19 cellular contexts compared by ENCODE assay signal in the genomic region with DNA sequence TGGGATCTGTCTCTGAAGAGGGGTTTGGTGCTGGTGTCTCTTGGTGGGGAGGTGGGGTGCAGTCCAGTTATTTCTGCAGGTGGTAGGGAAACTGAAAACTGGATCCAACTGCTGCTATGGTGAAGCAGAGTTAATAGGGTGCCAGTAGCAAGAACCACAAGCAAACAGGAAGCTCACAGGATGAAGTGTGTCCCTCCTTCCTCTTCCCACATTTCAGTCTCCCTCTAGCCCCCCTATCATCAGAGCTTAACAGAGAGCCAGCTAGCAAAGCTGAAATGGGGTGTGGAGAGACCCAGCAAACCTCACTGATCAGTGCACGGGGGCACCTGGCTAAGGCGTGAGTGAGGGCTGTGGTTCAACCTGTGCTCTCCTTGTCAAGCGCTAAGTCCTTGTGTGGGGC.
"Had no signal": no experiment of that assay in that cellular context is flagged by ENCODE, and none has a peak within 500 bp of the region (broad histone marks: within the 10 kb centered on the region; RNA-seq: fewer than 3 reads in every experiment).

No MANE protein-coding gene starts in this region.

- H3K9me3 Mint-ChIP-seq: activated naive CD8-positive, alpha-beta T cell treated with anti-CD3 and anti-CD28 coated beads for 36 hours; brain; natural killer cell; stimulated activated effector memory CD8-positive, alpha-beta T cell treated with anti-CD3 and anti-CD28 coated beads, Interleukin-12 subunit alpha, Interleukin-12 subunit beta, amount 100 ng/mL, for 72 hours; type B pancreatic cell had no signal

- H3K27ac ChIP-seq: lower lobe of right lung, neutrophil, parathyroid adenoma, testis had no signal

- H3K4me1 ChIP-seq: lower lobe of right lung, parathyroid adenoma, testis had no signal

- ATAC-seq: activated CD8-positive, alpha-beta memory T cell treated with anti-CD3 and anti-CD28 coated beads, Interleukin-2, amount 10 ng/mL, durations not matched to agents 7 days and 5 days; left colon; lower lobe of right lung; natural killer cell; sciatic nerve; stimulated activated effector memory CD8-positive, alpha-beta T cell treated with anti-CD3 and anti-CD28 coated beads, Interleukin-12 subunit alpha, Interleukin-12 subunit beta, amount 100 ng/mL, for 72 hours had no signal

- H3K4me1 Mint-ChIP-seq: stimulated activated effector memory CD8-positive, alpha-beta T cell treated with anti-CD3 and anti-CD28 coated beads, Interleukin-12 subunit alpha, Interleukin-12 subunit beta, amount 100 ng/mL, for 72 hours had no signal

- DNase-seq: activated CD4-positive, alpha-beta T cell treated with anti-CD3 and anti-CD28 coated beads, Interleukin-2, amount 50 U/mL, for 48 hours; activated CD8-positive, alpha-beta memory T cell treated with anti-CD3 and anti-CD28 coated beads, Interleukin-2, amount 10 ng/mL, durations not matched to agents 7 days and 5 days; activated naive CD8-positive, alpha-beta T cell treated with anti-CD3 and anti-CD28 coated beads for 36 hours; central memory CD4-positive, alpha-beta T cell; erythroblast; hypothalamus; islet precursor cell; left colon; lower lobe of right lung; natural killer cell; stimulated activated CD4-positive, alpha-beta T cell treated with anti-CD3 and anti-CD28 coated beads, Interleukin-4, amount 100 ng/mL, for 24 hours; testis had no signal

- H3K36me3 ChIP-seq: lower lobe of right lung, neutrophil had no signal

- H3K27me3 Mint-ChIP-seq: brain had no signal

- H3K4me3 ChIP-seq: lower lobe of right lung, smooth muscle cell, testis had no signal

- H3K36me3 Mint-ChIP-seq: brain; natural killer cell; stimulated activated effector memory CD8-positive, alpha-beta T cell treated with anti-CD3 and anti-CD28 coated beads, Interleukin-12 subunit alpha, Interleukin-12 subunit beta, amount 100 ng/mL, for 72 hours; type B pancreatic cell had no signal

- H3K9me3 ChIP-seq: lower lobe of right lung, neutrophil, testis had no signal

- H3K27ac Mint-ChIP-seq: activated CD8-positive, alpha-beta memory T cell treated with anti-CD3 and anti-CD28 coated beads, Interleukin-2, amount 10 ng/mL, durations not matched to agents 7 days and 5 days; activated naive CD8-positive, alpha-beta T cell treated with anti-CD3 and anti-CD28 coated beads for 36 hours; brain; natural killer cell; stimulated activated effector memory CD8-positive, alpha-beta T cell treated with anti-CD3 and anti-CD28 coated beads, Interleukin-12 subunit alpha, Interleukin-12 subunit beta, amount 100 ng/mL, for 72 hours; type B pancreatic cell had no signal

- H3K4me3 Mint-ChIP-seq: activated CD8-positive, alpha-beta memory T cell treated with anti-CD3 and anti-CD28 coated beads, Interleukin-2, amount 10 ng/mL, durations not matched to agents 7 days and 5 days; activated naive CD8-positive, alpha-beta T cell treated with anti-CD3 and anti-CD28 coated beads for 36 hours; brain; natural killer cell; stimulated activated effector memory CD8-positive, alpha-beta T cell treated with anti-CD3 and anti-CD28 coated beads, Interleukin-12 subunit alpha, Interleukin-12 subunit beta, amount 100 ng/mL, for 72 hours; type B pancreatic cell had no signal

- H3K27me3 ChIP-seq: neutrophil, testis had no signal
